Comparison of ENCODE assay signal across 22 cellular contexts in the genomic region with DNA sequence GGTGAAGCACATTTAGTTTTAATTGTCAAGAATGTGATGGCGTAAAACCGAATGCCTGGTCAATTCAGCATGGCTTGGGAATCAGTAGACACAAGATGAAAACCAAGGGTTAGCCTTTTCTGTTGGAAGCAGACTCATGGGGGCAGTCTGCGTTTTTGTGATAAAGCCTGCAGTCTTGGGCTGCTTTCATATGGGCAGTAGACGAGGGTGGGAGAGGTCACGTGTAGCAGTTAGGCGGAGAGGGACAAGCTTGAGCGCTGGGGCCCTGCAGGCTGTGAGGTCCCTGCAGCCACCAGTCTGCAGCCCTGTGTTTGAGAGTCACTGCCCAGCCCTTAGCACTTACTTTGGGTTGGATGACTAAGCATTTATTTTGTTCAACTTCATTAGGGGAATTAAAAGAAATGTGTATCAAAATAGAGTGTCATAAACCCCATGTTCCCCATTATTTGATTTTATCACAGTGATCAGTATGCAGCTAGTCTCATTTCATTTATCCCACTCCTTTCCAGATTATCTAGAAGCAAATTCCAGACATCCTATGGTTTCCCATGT. TPM values are rescaled to one million over a fixed set of nuclear protein-coding genes. Genes with fewer than 3 reads are reported as not detected.
DNase-seq lines count a peak whose midpoint lies in the region; ATAC-seq, FAIRE-seq and TF ChIP-seq lines count a peak whose summit lies in the region.
"Had no signal": no experiment of that assay in that cellular context is flagged by ENCODE, and none has a peak within 500 bp of the region (broad histone marks: within the 10 kb centered on the region; RNA-seq: fewer than 3 reads in every experiment).

No MANE protein-coding gene starts in this region.

- H3K27ac ChIP-seq in BLaER1 (peak overlapping the region; percentile 1; the same call in 1 of the 2 replicates), HepG2 (ENCODE audit: extremely low read length, insufficient read depth, low read length) (no peak overlapping the region)
- H3K27ac ChIP-seq: epithelial cell of prostate, foreskin keratinocyte, pancreas, sigmoid colon had no signal

- H3K36me3 Mint-ChIP-seq in WTC11, result peaks cover 36% of the 10 kb centered on the region

- DNase-seq in H7 (peak; percentile 59), WTC11 (ENCODE audit: low spot score) (no peak), HepG2 (ENCODE audit: low spot score) (no peak), DMS153 (lab: John Stamatoyannopoulos, UW) (no peak), frontal cortex (ENCODE audit: low spot score in 2 of 2) (no peak), NCI-H128 (lab: John Stamatoyannopoulos, UW; ENCODE audit: unreplicated experiment) (no peak)
- DNase-seq: CD8-positive, alpha-beta T cell; dermis blood vessel endothelial cell; foreskin keratinocyte; kidney glomerular epithelial cell; naive thymus-derived CD4-positive, alpha-beta T cell; NCI-H1436; NCI-H526; pancreas; RPMI8226; sigmoid colon had no signal

- no peaks in the 10 kb centered on the region for H3K79me2 ChIP-seq in HepG2 (ENCODE audit: insufficient read depth, low read length)

- H3K4me3 ChIP-seq in BLaER1, result no peak overlapping the region
- no peak overlapping the region for H3K4me3 ChIP-seq in H7 (ENCODE audit: insufficient read depth, low read depth, low read length)
- H3K4me3 ChIP-seq in HepG2 (replicated peaks in 1 of 3; ENCODE audit: insufficient read depth in 1 of 3, low read depth in 2 of 3, low read length in 3 of 3), result no peak overlapping the region
- H3K4me3 ChIP-seq: pancreas, sigmoid colon had no signal

- H3K4me1 ChIP-seq in BLaER1 (peaks cover 79% of the 10 kb centered on the region), HepG2 (ENCODE audit: insufficient read depth, low read length) (no peaks in the 10 kb centered on the region)
- H3K4me1 ChIP-seq: foreskin keratinocyte, pancreas, sigmoid colon had no signal

- H3K9me3 Mint-ChIP-seq in WTC11, result no peaks in the 10 kb centered on the region
- H3K9me3 Mint-ChIP-seq: CD8-positive, alpha-beta T cell; stimulated activated naive CD8-positive, alpha-beta T cell treated with anti-CD3 and anti-CD28 coated beads, Interleukin-15, Interleukin-2, amounts not matched to agents 100 ng/mL and 50 ng/mL, for 24 hours had no signal

- in situ Hi-C loops in HepG2 (cut with HindIII; ENCODE audit: extremely low pct_ligation_motif_present, low pct_unique_long_range_greater_than_20kb), result no loop called here

- POLR2A ChIA-PET in WTC11 (lab: Charles Lee), result interaction anchor here (0.6 kb wide), 1 partner anchor 21 kb away, joined by 3 read pairs; no protein-coding TSS in a partner anchor
- POLR2A ChIA-PET in HepG2 (lab: Yijun Ruan, JAX), result no interaction called here

- H3K4me2 ChIP-seq in BLaER1, result peak overlapping the region; percentile 88
- no peak overlapping the region for H3K4me2 ChIP-seq in HepG2 (ENCODE audit: low read depth, low read length)

- no peak overlapping the region for H2AFZ ChIP-seq in HepG2 (ENCODE audit: low read length)

- peaks cover 47% of the 10 kb centered on the region for H3K4me1 Mint-ChIP-seq in WTC11

- WGBS in HepG2 (ENCODE audit: low lambda C conversion rate), result 97% methylated on average over 7 of the region's 7 CpGs

- no peak overlapping the region for H3K4me3 Mint-ChIP-seq in WTC11
- H3K4me3 Mint-ChIP-seq: CD8-positive, alpha-beta T cell; naive thymus-derived CD4-positive, alpha-beta T cell; stimulated activated naive CD8-positive, alpha-beta T cell treated with anti-CD3 and anti-CD28 coated beads, Interleukin-15, Interleukin-2, amounts not matched to agents 100 ng/mL and 50 ng/mL, for 24 hours had no signal

- CTCF ChIA-PET in WTC11 (lab: Charles Lee) (interaction anchor here (1.4 kb wide), 1 partner anchor 21 kb away, joined by 3 read pairs; no protein-coding TSS in a partner anchor), HepG2 (lab: Yijun Ruan, JAX; ENCODE audit: low intra/inter-chr PET ratio, low total read pairs) (no interaction called here)

- TF ChIP-seq CTCF in WTC11 (IDR thresholded peaks at IDR 0.05) (no peak), HepG2 (CRISPR knock-in tag; IDR thresholded peaks at IDR 0.05) (no peak)

- ATAC-seq in WTC11, result no peak
- no peak for ATAC-seq in HepG2
- no peak for ATAC-seq in HG03521 (IDR thresholded peaks at IDR 0.05; ENCODE audit: unreplicated experiment)
- ATAC-seq: CD8-positive, alpha-beta T cell; foreskin keratinocyte; naive thymus-derived CD4-positive, alpha-beta T cell; pancreas had no signal

- H4K20me1 ChIP-seq in BLaER1 (peaks cover 84% of the 10 kb centered on the region; the same call in 1 of the 2 replicates), HepG2 (ENCODE audit: insufficient read depth, low read length) (no peaks in the 10 kb centered on the region)

- H3K9ac ChIP-seq in BLaER1 (no peak overlapping the region), HepG2 (ENCODE audit: insufficient read depth, low read depth, low read length) (no peak overlapping the region)

- no peak for FAIRE-seq in HepG2 (lab: Jason Lieb, UNC)
- no peak for FAIRE-seq in frontal cortex (lab: Jason Lieb, UNC)
- FAIRE-seq: GM12891, H54, pancreas had no signal

- TF ChIP-seq POLR2A in HepG2 (IDR thresholded peaks at IDR 0.05; ENCODE audit: insufficient read depth in 1 of 2, low read depth in 2 of 2, low read length in 2 of 2), result no peak

- H3K27ac Mint-ChIP-seq in WTC11, result peak overlapping the region; percentile 93
- H3K27ac Mint-ChIP-seq: CD8-positive, alpha-beta T cell; stimulated activated naive CD8-positive, alpha-beta T cell treated with anti-CD3 and anti-CD28 coated beads, Interleukin-15, Interleukin-2, amounts not matched to agents 100 ng/mL and 50 ng/mL, for 24 hours had no signal

- no TSS peak for BruUV-seq in HepG2 (replicated peaks; lab: Mats Ljungman, UMichigan)

- H3K27me3 Mint-ChIP-seq in WTC11 (ENCODE audit: low read depth), result no peaks in the 10 kb centered on the region
- H3K27me3 Mint-ChIP-seq: naive thymus-derived CD4-positive, alpha-beta T cell; stimulated activated naive CD8-positive, alpha-beta T cell treated with anti-CD3 and anti-CD28 coated beads, Interleukin-15, Interleukin-2, amounts not matched to agents 100 ng/mL and 50 ng/mL, for 24 hours had no signal

- TF ChIP-seq RAD21 in HepG2 (CRISPR knock-in tag; IDR thresholded peaks at IDR 0.05), result no peak

- H3K9me3 ChIP-seq in BLaER1 (no peaks in the 10 kb centered on the region), HepG2 (ENCODE audit: low read length) (no peaks in the 10 kb centered on the region)
- H3K9me3 ChIP-seq: pancreas, sigmoid colon had no signal

- intact Hi-C loops in HepG2 (cut with micrococcal nuclease; ENCODE audit: unreplicated experiment), result no loop called here

- H3K27me3 ChIP-seq in BLaER1 (no peaks in the 10 kb centered on the region), H7 (ENCODE audit: control insufficient read depth, insufficient read depth, low read length) (no peaks in the 10 kb centered on the region), HepG2 (ENCODE audit: control insufficient read depth in 1 of 2, insufficient read depth in 2 of 2, low read length in 2 of 2) (no peaks in the 10 kb centered on the region)
- H3K27me3 ChIP-seq: foreskin keratinocyte, pancreas, sigmoid colon had no signal

- TF ChIP-seq EP300 in HepG2 (IDR thresholded peaks at IDR 0.05; ENCODE audit: low read depth in 2 of 2, low read length in 2 of 2), result no peak
- TF ChIP-seq EP300 in HepG2 (CRISPR knock-in tag; IDR thresholded peaks at IDR 0.05; ENCODE audit: borderline replicate concordance), result no peak

- H3K36me3 ChIP-seq in BLaER1, result peaks cover 79% of the 10 kb centered on the region
- H3K36me3 ChIP-seq in H7 (replicated peaks; ENCODE audit: control insufficient read depth, insufficient read depth, low read length), result peaks cover 23% of the 10 kb centered on the region
- peaks cover 43 to 78% of the 10 kb centered on the region in 2 experiments for H3K36me3 ChIP-seq in HepG2 (replicated peaks in 1 of 2; ENCODE audit: control insufficient read depth in 1 of 2, insufficient read depth in 2 of 2, low read length in 2 of 2)

RNA-seq across cellular contexts. Expression of a gene that starts 37.2 kb away (rescaled TPM):
- total RNA-seq in H7 (2014; rRNA removed; shearing (Covaris generic)), result 7.4 and 9.9 TPM in 2 replicates
- 73.0 to 76.7 TPM (median 75.8 TPM) in 3 replicates for total RNA-seq in WTC11 (2021)
- 5.0 and 8.4 TPM in 2 replicates for total RNA-seq in HepG2 (2016; rRNA removed; fragmentation: Illumina TruSeq; extraction: Trizol)
- 4.7 TPM in 2 replicates for total RNA-seq in HepG2 (2016; cell fraction: cytosol; rRNA removed; fragmentation: Illumina TruSeq; extraction: Trizol; ENCODE audit: low read depth)
- 3.7 and 7.0 TPM in 2 replicates for total RNA-seq in HepG2 (2016; cell fraction: insoluble cytoplasmic fraction; rRNA removed; fragmentation: Illumina TruSeq; extraction: Trizol)
- 6.0 and 6.1 TPM in 2 replicates for total RNA-seq in HepG2 (2016; cell fraction: membrane; rRNA removed; fragmentation: Illumina TruSeq; extraction: Trizol)
- total RNA-seq in HepG2 (2016; cell fraction: nucleus; rRNA removed; fragmentation: Illumina TruSeq; extraction: Trizol), result 13.3 and 16.0 TPM in 2 replicates
- 4.2 and 4.9 TPM in 2 replicates for polyA plus RNA-seq in HepG2 (2011; rRNA removed)
- polyA plus RNA-seq in HepG2 (2011; cell fraction: cytosol; rRNA removed), result 2.4 and 3.4 TPM in 2 replicates
- 23.5 and 23.6 TPM in 2 replicates for polyA plus RNA-seq in HepG2 (2011; cell fraction: nucleus; rRNA removed)
- polyA plus RNA-seq in HepG2 (2012), result 16.1 and 16.9 TPM in 2 replicates
- polyA plus RNA-seq in HepG2 (2016; cell fraction: cytosol; fragmentation: Illumina TruSeq; extraction: Trizol; ENCODE audit: low read depth), result 1.1 TPM in 2 replicates
- polyA plus RNA-seq in HepG2 (2016; cell fraction: insoluble cytoplasmic fraction; fragmentation: Illumina TruSeq; extraction: Trizol; ENCODE audit: low read depth), result 11.0 and 15.9 TPM in 2 replicates
- 2.6 and 2.7 TPM in 2 replicates for polyA plus RNA-seq in HepG2 (2016; cell fraction: membrane; fragmentation: Illumina TruSeq; extraction: Trizol; ENCODE audit: low read depth)
- polyA plus RNA-seq in HepG2 (2016; cell fraction: nucleus; fragmentation: Illumina TruSeq; extraction: Trizol; ENCODE audit: insufficient read depth, low read depth), result 43.2 and 47.1 TPM in 2 replicates
- polyA minus RNA-seq in HepG2 (2011; rRNA and poly(A)+ RNA removed; ENCODE audit: low replicate concordance), result 7.5 and 11.1 TPM in 2 replicates
- 7.5 and 8.3 TPM in 2 replicates for polyA minus RNA-seq in HepG2 (2011; cell fraction: cytosol; rRNA and poly(A)+ RNA removed)
- 16.2 and 18.8 TPM in 2 replicates for polyA minus RNA-seq in HepG2 (2011; cell fraction: nucleus; rRNA and poly(A)+ RNA removed)
- 10.2 TPM for total RNA-seq in frontal cortex

RNA-seq across cellular contexts. Expression of a gene that starts 57.8 kb away (rescaled TPM):
- total RNA-seq in H7 (2014; rRNA removed; shearing (Covaris generic)), result 31.1 and 36.7 TPM in 2 replicates
- total RNA-seq in WTC11 (2021) (76.2 to 97.4 TPM (median 85.2 TPM) in 3 replicates), HepG2 (2016; rRNA removed; fragmentation: Illumina TruSeq; extraction: Trizol) (23.5 and 24.7 TPM in 2 replicates), frontal cortex (3.3 TPM)
- 6.6 and 7.1 TPM in 2 replicates for total RNA-seq in HepG2 (2016; cell fraction: cytosol; rRNA removed; fragmentation: Illumina TruSeq; extraction: Trizol; ENCODE audit: low read depth)
- total RNA-seq in HepG2 (2016; cell fraction: insoluble cytoplasmic fraction; rRNA removed; fragmentation: Illumina TruSeq; extraction: Trizol), result 21.9 and 25.6 TPM in 2 replicates
- total RNA-seq in HepG2 (2016; cell fraction: membrane; rRNA removed; fragmentation: Illumina TruSeq; extraction: Trizol), result 11.7 and 15.8 TPM in 2 replicates
- total RNA-seq in HepG2 (2016; cell fraction: nucleus; rRNA removed; fragmentation: Illumina TruSeq; extraction: Trizol), result 22.3 and 22.5 TPM in 2 replicates
- 19.2 and 28.3 TPM in 2 replicates for polyA plus RNA-seq in HepG2 (2011; rRNA removed)
- 18.9 and 22.1 TPM in 2 replicates for polyA plus RNA-seq in HepG2 (2011; cell fraction: cytosol; rRNA removed)
- polyA plus RNA-seq in HepG2 (2011; cell fraction: nucleus; rRNA removed), result 51.5 and 61.7 TPM in 2 replicates
- 16.6 and 23.7 TPM in 2 replicates for polyA plus RNA-seq in HepG2 (2012)
- polyA plus RNA-seq in HepG2 (2016; cell fraction: cytosol; fragmentation: Illumina TruSeq; extraction: Trizol; ENCODE audit: low read depth), result 6.6 and 8.0 TPM in 2 replicates
- 37.8 and 38.4 TPM in 2 replicates for polyA plus RNA-seq in HepG2 (2016; cell fraction: insoluble cytoplasmic fraction; fragmentation: Illumina TruSeq; extraction: Trizol; ENCODE audit: low read depth)
- 14.2 and 18.7 TPM in 2 replicates for polyA plus RNA-seq in HepG2 (2016; cell fraction: membrane; fragmentation: Illumina TruSeq; extraction: Trizol; ENCODE audit: low read depth)
- 70.5 and 72.7 TPM in 2 replicates for polyA plus RNA-seq in HepG2 (2016; cell fraction: nucleus; fragmentation: Illumina TruSeq; extraction: Trizol; ENCODE audit: insufficient read depth, low read depth)
- 26.1 and 71.1 TPM in 2 replicates for polyA minus RNA-seq in HepG2 (2011; rRNA and poly(A)+ RNA removed; ENCODE audit: low replicate concordance)
- 10.4 and 12.3 TPM in 2 replicates for polyA minus RNA-seq in HepG2 (2011; cell fraction: cytosol; rRNA and poly(A)+ RNA removed)
- polyA minus RNA-seq in HepG2 (2011; cell fraction: nucleus; rRNA and poly(A)+ RNA removed), result 31.2 and 34.2 TPM in 2 replicates
